In genomic region chr17:61579961-61580360, GRCh38 we compare ENCODE assay signal across 20 cellular contexts. TPM values are rescaled to one million over a fixed set of nuclear protein-coding genes. Genes with fewer than 3 reads are reported as not detected.
DNase-seq lines count a peak whose midpoint lies in the region; ATAC-seq, FAIRE-seq and TF ChIP-seq lines count a peak whose summit lies in the region.
"Had no signal": no experiment of that assay in that cellular context is flagged by ENCODE, and none has a peak within 500 bp of the region (broad histone marks: within the 10 kb centered on the region; RNA-seq: fewer than 3 reads in every experiment).

No MANE protein-coding gene starts in this region.

- TF ChIP-seq CTCF in bronchial epithelial cell (IDR thresholded peaks at IDR 0.05; ENCODE audit: insufficient read depth, low read length, severe bottlenecking) (peak; percentile 10), neural progenitor cell (IDR thresholded peaks at IDR 0.05) (peak; percentile 23)

- peaks cover 4% of the 10 kb centered on the region for H3K27me3 ChIP-seq in bronchial epithelial cell (ENCODE audit: control insufficient read depth, insufficient read depth, low read length)
- H3K27me3 ChIP-seq in neural progenitor cell, result no peaks in the 10 kb centered on the region

- no peak overlapping the region for H3K4me2 ChIP-seq in neural progenitor cell

- H3K36me3 ChIP-seq in bronchial epithelial cell (ENCODE audit: control insufficient read depth, insufficient read depth, low read length) (no peaks in the 10 kb centered on the region), neural progenitor cell (no peaks in the 10 kb centered on the region)
- H3K36me3 ChIP-seq: prostate gland had no signal

- DNase-seq in ELF-1 (ENCODE audit: low read depth, low spot score), result peak; percentile 22
- peak; percentile 78 for DNase-seq in NCI-H1694 (lab: John Stamatoyannopoulos, UW)
- DNase-seq in bronchial epithelial cell (ENCODE audit: low read depth), result no peak
- DNase-seq in neural progenitor cell (ENCODE audit: low spot score), result peak; percentile 27
- no peak for DNase-seq in amygdala (lab: John Stamatoyannopoulos, UW)
- no peak for DNase-seq in HuH-7.5 (ENCODE audit: low spot score)
- DNase-seq: activated B cell treated with CpG ODN at 0.5 μM for 24 hours; activated effector memory CD4-positive, alpha-beta T cell treated with anti-CD3 and anti-CD28 coated beads, Interleukin-2, amount 50 U/mL, for 16 hours; aorta; CD8-positive, alpha-beta T cell; hippocampal formation; left cardiac atrium; NCI-H2081 treated with DMSO at 0.1 percent for 48 hours; stimulated activated CD4-positive, alpha-beta T cell treated with anti-CD3 and anti-CD28 coated beads, Interleukin-15, amount 100 ng/mL, for 24 hours had no signal

- H3F3A ChIP-seq in neural progenitor cell (ENCODE audit: low read depth), result no peaks in the 10 kb centered on the region

- no peaks in the 10 kb centered on the region for H3K79me2 ChIP-seq in neural progenitor cell (ENCODE audit: low read depth)

- no peak overlapping the region for H2AFZ ChIP-seq in neural progenitor cell (replicated peaks)

- H3K4me3 ChIP-seq in bronchial epithelial cell (ENCODE audit: low read depth, low read length) (no peak overlapping the region), neural progenitor cell (no peak overlapping the region)
- H3K4me3 ChIP-seq: coronary artery, prostate gland had no signal

- no peak overlapping the region for H3K27ac ChIP-seq in neural progenitor cell
- H3K27ac ChIP-seq: coronary artery, prostate gland had no signal

- no peaks in the 10 kb centered on the region for H4K20me1 ChIP-seq in neural progenitor cell (ENCODE audit: low read depth)

- H3K9me3 Mint-ChIP-seq in neural progenitor cell, result no peaks in the 10 kb centered on the region
- H3K9me3 Mint-ChIP-seq: activated B cell treated with CpG ODN at 0.5 μM for 24 hours; CD8-positive, alpha-beta T cell had no signal

- no peak for ATAC-seq in GM19324 (IDR thresholded peaks at IDR 0.05; ENCODE audit: low FRiP score, unreplicated experiment)
- ATAC-seq in HG02571 (IDR thresholded peaks at IDR 0.05; ENCODE audit: unreplicated experiment), result no peak
- ATAC-seq: CD8-positive, alpha-beta T cell; esophagus mucosa; left cardiac atrium had no signal

- H3K27ac Mint-ChIP-seq in neural progenitor cell, result no peak overlapping the region
- H3K27ac Mint-ChIP-seq: activated B cell treated with CpG ODN at 0.5 μM for 24 hours; CD8-positive, alpha-beta T cell had no signal

- no peaks in the 10 kb centered on the region for H3K27me3 Mint-ChIP-seq in neural progenitor cell (ENCODE audit: insufficient read depth, low read depth)

- FAIRE-seq in bronchial epithelial cell (lab: Jason Lieb, UNC), result no peak

- H3K4me1 Mint-ChIP-seq in neural progenitor cell, result no peaks in the 10 kb centered on the region
- H3K4me1 Mint-ChIP-seq: activated B cell treated with CpG ODN at 0.5 μM for 24 hours had no signal

- no peaks in the 10 kb centered on the region for H3K9me3 ChIP-seq in neural progenitor cell (ENCODE audit: low read depth)
- H3K9me3 ChIP-seq: prostate gland had no signal

- H3K9ac ChIP-seq in neural progenitor cell, result no peak overlapping the region

- H3K4me1 ChIP-seq in neural progenitor cell, result no peaks in the 10 kb centered on the region
- H3K4me1 ChIP-seq: prostate gland had no signal

- no peak overlapping the region for H3K4me3 Mint-ChIP-seq in neural progenitor cell
- H3K4me3 Mint-ChIP-seq: activated B cell treated with CpG ODN at 0.5 μM for 24 hours; CD8-positive, alpha-beta T cell had no signal

- no peaks in the 10 kb centered on the region for H3K36me3 Mint-ChIP-seq in neural progenitor cell
- H3K36me3 Mint-ChIP-seq: CD8-positive, alpha-beta T cell had no signal

RNA-seq across cellular contexts. Expression of gene NACA2, which starts 11.1 kb away (rescaled TPM):
- total RNA-seq in bronchial epithelial cell (not detected in 2 replicates), neural progenitor cell (ENCODE audit: low replicate concordance) (not detected in 2 replicates)
- total RNA-seq: activated B cell treated with CpG ODN at 0.5 μM for 24 hours, aorta, esophagus mucosa, left cardiac atrium, myocyte had no signal

Comparison
In these comparisons a context has a peak if more than half of its experiments do, and no peak if none do; other contexts are left out.
1. DNase-seq: peak in ELF-1 (single experiment), NCI-H1694 (single experiment) and neural progenitor cell (single experiment); none in bronchial epithelial cell (single experiment), amygdala (0 of 56) and HuH-7.5 (single experiment).